11 cellular contexts compared by ENCODE assay signal in the genomic region with DNA sequence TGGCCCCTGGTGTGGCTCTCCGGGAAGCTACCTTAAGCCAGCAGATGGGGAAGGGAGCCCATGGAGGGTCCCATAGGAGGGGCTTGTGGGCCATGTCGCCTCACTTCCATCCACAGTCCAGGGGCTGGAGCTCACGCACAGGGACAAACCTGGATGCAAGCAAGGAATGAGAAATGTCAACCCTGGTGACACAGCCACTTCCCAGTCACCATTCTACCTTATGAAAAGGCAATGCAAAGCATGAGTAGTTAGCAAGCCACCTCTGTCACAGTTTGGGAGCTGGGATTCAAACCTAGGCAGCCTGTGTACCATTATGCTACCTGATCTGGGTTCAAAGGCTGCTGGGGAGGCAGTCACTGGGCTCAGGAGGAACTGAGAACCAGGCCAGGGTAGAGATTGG.
"Had no signal": no experiment of that assay in that cellular context is flagged by ENCODE, and none has a peak within 500 bp of the region (broad histone marks: within the 10 kb centered on the region; RNA-seq: fewer than 3 reads in every experiment).

No MANE protein-coding gene starts in this region.

- H3K36me3 ChIP-seq: HAP-1 had no signal

- H3K36me3 Mint-ChIP-seq: IgD-negative memory B cell had no signal

- H3K9me3 Mint-ChIP-seq: HFFc6 had no signal

- H3K27ac ChIP-seq: GM23248, HL-60, KMS-11 had no signal

- H3K27ac Mint-ChIP-seq: HFFc6, IgD-negative memory B cell had no signal

- H3K4me3 ChIP-seq: GM23248, HAP-1 had no signal

- ATAC-seq: HCT116, HepG2 had no signal

- DNase-seq: GM23248, GOT3, H7, HFFc6, KBM-7 had no signal

- H3K9me3 ChIP-seq: HAP-1 had no signal

- H3K4me3 Mint-ChIP-seq: HFFc6, IgD-negative memory B cell had no signal

- H3K4me1 ChIP-seq: HAP-1 had no signal
